In genomic region chr11:69384548-69385465, GRCh38 we compare ENCODE assay signal across 28 cellular contexts.
DNase-seq lines count a peak whose midpoint lies in the region; ATAC-seq and TF ChIP-seq lines count a peak whose summit lies in the region.
"Had no signal": no experiment of that assay in that cellular context is flagged by ENCODE, and none has a peak within 500 bp of the region (broad histone marks: within the 10 kb centered on the region; RNA-seq: fewer than 3 reads in every experiment).

No MANE protein-coding gene starts in this region.

- no peaks in the 10 kb centered on the region for H3K79me2 ChIP-seq in osteoblast (ENCODE audit: insufficient read depth, low read length)
- H3K79me2 ChIP-seq: hepatocyte had no signal

- H3K27me3 ChIP-seq in osteoblast (ENCODE audit: insufficient read depth, low read length), result no peaks in the 10 kb centered on the region
- H3K27me3 ChIP-seq: breast epithelium, hepatocyte, ovary, Peyer's patch, SJCRH30, vagina had no signal

- no peak overlapping the region for H3K4me3 ChIP-seq in osteoblast (ENCODE audit: insufficient read depth, low read length)
- H3K4me3 ChIP-seq: breast epithelium, GM23338, hepatocyte, ovary, Peyer's patch, SJCRH30, skin epidermis, vagina had no signal

- H3K9me3 ChIP-seq in osteoblast (ENCODE audit: low read depth, low read length), result peaks cover 4% of the 10 kb centered on the region
- H3K9me3 ChIP-seq: ovary, vagina had no signal

- H3K27ac Mint-ChIP-seq in chondrocyte (ENCODE audit: unreplicated experiment), result no peak overlapping the region
- H3K27ac Mint-ChIP-seq: activated naive CD4-positive, alpha-beta T cell treated with anti-CD3 and anti-CD28 coated beads, Interleukin-2, amount 50 U/mL, for 72 hours; activated T-helper 1 cell treated with anti-CD3 and anti-CD28 coated beads, Interleukin-12 subunit alpha, Interleukin-12 subunit beta, Interleukin-2, Interleukin-4 antibody, amounts not matched to agents 30 ng/mL and 10 ng/mL and 1 ng/mL, durations not matched to agents 14 hours and 24 hours and 36 hours; GM23338; HFFc6; T-cell had no signal

- no peaks in the 10 kb centered on the region for H4K20me1 ChIP-seq in osteoblast (ENCODE audit: insufficient read depth, low read length)

- H3K4me1 ChIP-seq in osteoblast (ENCODE audit: insufficient read depth, low read length), result no peaks in the 10 kb centered on the region
- H3K4me1 ChIP-seq: breast epithelium, Peyer's patch, vagina had no signal

- DNase-seq in cardiac septum (ENCODE audit: low spot score), result peak; percentile 67
- no peak for DNase-seq in Right ventricle myocardium superior
- DNase-seq in chondrocyte (ENCODE audit: low spot score), result peak; percentile 91
- DNase-seq in osteoblast (ENCODE audit: insufficient read length, low spot score, missing footprints), result peak; percentile 75
- DNase-seq in NOMO-1 treated with DMSO at 0.1 percent for 48 hours (lab: John Stamatoyannopoulos, UW; ENCODE audit: unreplicated experiment), result no peak
- DNase-seq in NCI-H1694 (lab: John Stamatoyannopoulos, UW), result no peak
- DNase-seq: anterior cingulate cortex; HFFc6; MV-4-11; NCI-H1436 treated with DMSO at 0.1 percent for 48 hours; NCI-H446 treated with DMSO at 0.1 percent for 48 hours; NCI-H774; stimulated activated naive CD8-positive, alpha-beta T cell treated with anti-CD3 and anti-CD28 coated beads, Interleukin-15, Interleukin-2, amounts not matched to agents 100 U/mL and 50 U/mL, for 24 hours; WERI-Rb-1 had no signal

- intact Hi-C loops in cardiac septum (cut with DNase I), result no loop called here
- intact Hi-C loops in Right ventricle myocardium superior (cut with DNase I), result no loop called here

- no peaks in the 10 kb centered on the region for H3K36me3 Mint-ChIP-seq in chondrocyte (ENCODE audit: low read depth)
- H3K36me3 Mint-ChIP-seq: T-cell had no signal

- TF ChIP-seq CTCF in chondrocyte (IDR thresholded peaks at IDR 0.05) (no peak), osteoblast (IDR thresholded peaks at IDR 0.05; ENCODE audit: extremely low read depth, low read depth, low read length) (no peak)

- H3K36me3 ChIP-seq in osteoblast (ENCODE audit: insufficient read depth, low read length), result no peaks in the 10 kb centered on the region
- H3K36me3 ChIP-seq: breast epithelium, ovary, Peyer's patch, SJCRH30, vagina, WERI-Rb-1 had no signal

- H3K4me1 Mint-ChIP-seq in chondrocyte (ENCODE audit: low read depth), result no peaks in the 10 kb centered on the region
- H3K4me1 Mint-ChIP-seq: GM23338 had no signal

- H2AFZ ChIP-seq in osteoblast (ENCODE audit: low read length), result no peak overlapping the region
- H2AFZ ChIP-seq: GM23338, hepatocyte had no signal

- H3K27me3 Mint-ChIP-seq in chondrocyte (ENCODE audit: low read depth), result peaks cover 5% of the 10 kb centered on the region
- H3K27me3 Mint-ChIP-seq: IgD-negative memory B cell, T-cell had no signal

- H3K4me3 Mint-ChIP-seq in chondrocyte (ENCODE audit: unreplicated experiment), result no peak overlapping the region
- H3K4me3 Mint-ChIP-seq: activated T-helper 1 cell treated with anti-CD3 and anti-CD28 coated beads, Interleukin-12 subunit alpha, Interleukin-12 subunit beta, Interleukin-2, Interleukin-4 antibody, amounts not matched to agents 30 ng/mL and 10 ng/mL and 1 ng/mL, durations not matched to agents 14 hours and 24 hours and 36 hours; GM23338; HFFc6; IgD-negative memory B cell; nephron; T-cell had no signal

- H3K4me2 ChIP-seq in osteoblast (ENCODE audit: insufficient read depth, low read length), result no peak overlapping the region
- H3K4me2 ChIP-seq: GM23338, hepatocyte had no signal

- peaks cover 23% of the 10 kb centered on the region for H3K9me3 Mint-ChIP-seq in chondrocyte (ENCODE audit: low read depth)

- H3K27ac ChIP-seq in osteoblast (ENCODE audit: low read depth, low read length), result no peak overlapping the region
- H3K27ac ChIP-seq: breast epithelium, hepatocyte, ovary, Peyer's patch, SJCRH30, skin epidermis, vagina, WERI-Rb-1 had no signal

- no peak for ATAC-seq in Right ventricle myocardium superior (ENCODE audit: poor library complexity)
- ATAC-seq in GM18868 (IDR thresholded peaks at IDR 0.05; ENCODE audit: unreplicated experiment), result no peak
- ATAC-seq: activated naive CD4-positive, alpha-beta T cell treated with anti-CD3 and anti-CD28 coated beads, Interleukin-2, amount 50 U/mL, for 72 hours; GM23338; stimulated activated naive CD8-positive, alpha-beta T cell treated with anti-CD3 and anti-CD28 coated beads, Interleukin-15, Interleukin-2, amounts not matched to agents 100 U/mL and 50 U/mL, for 24 hours; T-cell had no signal

Comparison
In these comparisons a context has a peak if more than half of its experiments do, and no peak if none do; other contexts are left out.
1. DNase-seq: peak in cardiac septum (single experiment), chondrocyte (single experiment) and osteoblast (single experiment); none in Right ventricle myocardium superior (single experiment), NOMO-1 treated with DMSO at 0.1 percent for 48 hours (single experiment) and NCI-H1694 (single experiment).